Comparison of ENCODE assay signal across 8 cellular contexts in genomic region chr7:117791877-117792780, GRCh38.
DNase-seq lines count a peak whose midpoint lies in the region; ATAC-seq and TF ChIP-seq lines count a peak whose summit lies in the region.

No MANE protein-coding gene starts in this region.

- peak; percentile 92 to 96 for DNase-seq in HL-60 (ENCODE audit: low read depth in 1 of 2, low spot score in 1 of 2)
- peak; percentile 45 for DNase-seq in inferior parietal cortex (ENCODE audit: extremely low spot score)
- DNase-seq in HT-29 (ENCODE audit: low spot score), result no peak
- no peak for DNase-seq in activated naive CD4-positive, alpha-beta T cell treated with anti-CD3 and anti-CD28 coated beads, Interleukin-2, amount 50 U/mL, for 72 hours (ENCODE audit: low spot score in 2 of 2)
- no peak for DNase-seq in NCI-H69 (lab: John Stamatoyannopoulos, UW)
- no peak for DNase-seq in foreskin fibroblast

- no peak overlapping the region for H3K27ac Mint-ChIP-seq in activated naive CD4-positive, alpha-beta T cell treated with anti-CD3 and anti-CD28 coated beads, Interleukin-2, amount 50 U/mL, for 72 hours

- no peak overlapping the region; the same call in 1 of the 2 replicates for H3K4me3 ChIP-seq in HL-60 (replicated peaks; ENCODE audit: insufficient read depth, low read length)
- H3K4me3 ChIP-seq in foreskin fibroblast (ENCODE audit: low read depth in 1 of 2, low read length in 2 of 2), result no peak overlapping the region

- H3K9me3 Mint-ChIP-seq in activated naive CD4-positive, alpha-beta T cell treated with anti-CD3 and anti-CD28 coated beads, Interleukin-2, amount 50 U/mL, for 72 hours, result peaks cover 0 to 4% of the 10 kb centered on the region in 2 donors

- peak; percentile 32; the same call in 1 of the 2 replicates for TF ChIP-seq CTCF in GM12874 (IDR thresholded peaks at IDR 0.05; ENCODE audit: insufficient read depth, low read depth, low read length)
- TF ChIP-seq CTCF in HL-60 (IDR thresholded peaks at IDR 0.05; ENCODE audit: insufficient read depth, low read length), result peak; percentile 20
- no peak for TF ChIP-seq CTCF in foreskin fibroblast (IDR thresholded peaks at IDR 0.05; ENCODE audit: low read depth, low read length)

- peak overlapping the region; percentile 44 for H3K27ac ChIP-seq in HL-60 (replicated peaks)

- H3K36me3 Mint-ChIP-seq in activated naive CD4-positive, alpha-beta T cell treated with anti-CD3 and anti-CD28 coated beads, Interleukin-2, amount 50 U/mL, for 72 hours, result no peaks in the 10 kb centered on the region

- peak; percentile 72 for ATAC-seq in GM21529 (IDR thresholded peaks at IDR 0.05; ENCODE audit: unreplicated experiment)
- ATAC-seq in activated naive CD4-positive, alpha-beta T cell treated with anti-CD3 and anti-CD28 coated beads, Interleukin-2, amount 50 U/mL, for 72 hours, result no peak

- H3K27me3 ChIP-seq in HL-60 (ENCODE audit: insufficient read depth, poor library complexity, severe bottlenecking), result no peaks in the 10 kb centered on the region

Comparison
In these comparisons a context has a peak if more than half of its experiments do, and no peak if none do; other contexts are left out.
1. DNase-seq: peak in HL-60 (2 of 2) and inferior parietal cortex (single experiment); none in HT-29 (single experiment), activated naive CD4-positive, alpha-beta T cell treated with anti-CD3 and anti-CD28 coated beads, Interleukin-2, amount 50 U/mL, for 72 hours (0 of 2), NCI-H69 (single experiment) and foreskin fibroblast (0 of 2).